Comparison of ENCODE assay signal across 8 cellular contexts in genomic region chr11:46112961-46113617, GRCh38. TPM values are rescaled to one million over a fixed set of nuclear protein-coding genes. Genes with fewer than 3 reads are reported as not detected.
A peak's percentile ranks its signal among the peaks of the same experiment; 100 is the strongest.
DNase-seq lines count a peak whose midpoint lies in the region; ATAC-seq and TF ChIP-seq lines count a peak whose summit lies in the region.

No MANE protein-coding gene starts in this region.

- 78 to 79% methylated on average over 10 of the region's 10 CpGs for WGBS in GM23248 (ENCODE audit: low coverage in 1 of 2, low lambda C conversion rate in 2 of 2, missing lambda C conversion rate in 2 of 2), 2 experiments
- 75 to 77% (median 75%) methylated on average over 10 of the region's 10 CpGs for WGBS in psoas muscle, 3 donors

- H4K20me1 ChIP-seq in GM23248 (ENCODE audit: insufficient read depth), result peaks cover 13% of the 10 kb centered on the region

- H3K4me3 ChIP-seq in GM23248, result no peak overlapping the region
- H3K4me3 ChIP-seq in NB4 (ENCODE audit: low read depth, low read length), result peak overlapping the region; percentile 4
- peak overlapping the region; percentile 35 for H3K4me3 ChIP-seq in psoas muscle

- H3K4me1 ChIP-seq in GM23248 (ENCODE audit: insufficient read depth) (peaks cover 27% of the 10 kb centered on the region), psoas muscle (peaks cover 56% of the 10 kb centered on the region)

- TF ChIP-seq POLR2A in NB4 (IDR thresholded peaks at IDR 0.05; ENCODE audit: extremely low read depth, insufficient read length), result no peak

- no peak for TF ChIP-seq CTCF in NB4 (IDR thresholded peaks at IDR 0.05; ENCODE audit: low read depth, low read length)
- TF ChIP-seq CTCF in psoas muscle (IDR thresholded peaks at IDR 0.05), result no peak

- H3K36me3 ChIP-seq in GM23248 (ENCODE audit: low read depth) (no peaks in the 10 kb centered on the region), psoas muscle (ENCODE audit: insufficient read depth in 1 of 2, low read depth in 1 of 2) (no peaks in the 10 kb centered on the region)

- no peaks in the 10 kb centered on the region; the same call in 1 of the 2 replicates for H3F3A ChIP-seq in GM23248 (ENCODE audit: insufficient read depth)

- H3K27ac ChIP-seq in GM23248, result no peak overlapping the region
- H3K27ac ChIP-seq in psoas muscle, result no peak overlapping the region

- H3K9me3 ChIP-seq in GM23248 (ENCODE audit: low read depth), result no peaks in the 10 kb centered on the region
- no peaks in the 10 kb centered on the region for H3K9me3 ChIP-seq in psoas muscle

- H2AFZ ChIP-seq in GM23248, result no peak overlapping the region

- H3K4me2 ChIP-seq in GM23248 (ENCODE audit: unreplicated experiment), result peak overlapping the region; percentile 17

- H3K9ac ChIP-seq in GM23248, result no peak overlapping the region

- intact Hi-C loops in psoas muscle (cut with DNase I), result no loop called here

- H3K79me2 ChIP-seq in GM23248 (ENCODE audit: insufficient read depth), result peaks cover 100% of the 10 kb centered on the region

- H3K27me3 ChIP-seq in GM23248 (replicated peaks; ENCODE audit: insufficient read depth) (no peaks in the 10 kb centered on the region), psoas muscle (ENCODE audit: insufficient read depth in 3 of 3, low read length in 2 of 3) (no peaks in the 10 kb centered on the region)

- in situ Hi-C loops in GM23248 (cut with MboI), result no loop called here

- H3K9me2 ChIP-seq in GM23248 (ENCODE audit: insufficient read depth), result no peaks in the 10 kb centered on the region

- ATAC-seq in psoas muscle, result peak; percentile 74 to 97 (median 94)

- peak; percentile 30 for DNase-seq in NCI-H345 (lab: John Stamatoyannopoulos, UW)
- no peak for DNase-seq in NCI-H345 treated with DMSO at 0.1 percent for 48 hours (lab: John Stamatoyannopoulos, UW; ENCODE audit: unreplicated experiment)
- peak; percentile 85 for DNase-seq in GM23248
- DNase-seq in NB4 (ENCODE audit: low read depth), result peak; percentile 86
- peak in 3 of 5 donors; percentile 26 to 60 (median 30) for DNase-seq in T-helper 1 cell
- peak; percentile 49 for DNase-seq in fibroblast of the conjunctiva (ENCODE audit: low read depth)
- no peak for DNase-seq in psoas muscle
- no peak for DNase-seq in DMS79 (lab: John Stamatoyannopoulos, UW)

RNA-seq across cellular contexts. Expression of gene PHF21A, which starts 8.2 kb away (rescaled TPM):
- 11.2 and 11.8 TPM in 2 replicates for total RNA-seq in GM23248 (2014; rRNA removed; shearing (Covaris generic))
- polyA plus RNA-seq in GM23248 (2016; fragmentation: Nextera tagmentation; extraction: Ambion mirVana), result 17.0 and 22.3 TPM in 2 replicates
- 10 to 100 TPM; 14.8 to 21.3 (median 18.0) TPM for total RNA-seq in psoas muscle
- 10 to 100 TPM in 1 of 3 donors, 1 to 10 TPM in 2; 4.1 to 20.3 (median 8.5) TPM for polyA plus RNA-seq in psoas muscle

Comparison
In these comparisons a context has a peak if more than half of its experiments do, and no peak if none do; other contexts are left out.
1. DNase-seq: peak in NCI-H345 (single experiment), GM23248 (single experiment), NB4 (single experiment), T-helper 1 cell (3 of 5) and fibroblast of the conjunctiva (single experiment); none in NCI-H345 treated with DMSO at 0.1 percent for 48 hours (single experiment), psoas muscle (0 of 2) and DMS79 (single experiment).